33 cellular contexts compared by ENCODE assay signal in genomic region chr5:84032404-84032803, GRCh38.
A peak's percentile ranks its signal among the peaks of the same experiment; 100 is the strongest.
DNase-seq lines count a peak whose midpoint lies in the region; ATAC-seq and TF ChIP-seq lines count a peak whose summit lies in the region.
"Had no signal": no experiment of that assay in that cellular context is flagged by ENCODE, and none has a peak within 500 bp of the region (broad histone marks: within the 10 kb centered on the region; RNA-seq: fewer than 3 reads in every experiment).

No MANE protein-coding gene starts in this region.

- no peak overlapping the region for H2BK120ac ChIP-seq in mesenchymal stem cell (ENCODE audit: low read depth, low read length)

- intact Hi-C loops in PC-9 (cut with micrococcal nuclease; ENCODE audit: unreplicated experiment) (no loop called here), adrenal gland (cut with DNase I) (no loop called here), heart left ventricle (cut with DNase I) (no loop called here)

- TF ChIP-seq CTCF in PC-9 (conservative IDR thresholded peaks at IDR 0.05) (no peak), adrenal gland (IDR thresholded peaks at IDR 0.05) (no peak), heart left ventricle (IDR thresholded peaks at IDR 0.05) (no peak), suprapubic skin (IDR thresholded peaks at IDR 0.05) (no peak)

- H2BK15ac ChIP-seq in mesenchymal stem cell (ENCODE audit: low read depth, poor library complexity, severe bottlenecking), result no peak overlapping the region

- H3K9me3 ChIP-seq in PC-9 (ENCODE audit: insufficient read depth, low read depth), result peaks cover 3% of the 10 kb centered on the region; the same call in 1 of the 2 replicates
- H3K9me3 ChIP-seq in mesenchymal stem cell (ENCODE audit: control insufficient read depth, low read length), result no peaks in the 10 kb centered on the region
- no peaks in the 10 kb centered on the region for H3K9me3 ChIP-seq in adrenal gland (replicated peaks in 1 of 3)
- no peaks in the 10 kb centered on the region for H3K9me3 ChIP-seq in heart left ventricle
- no peaks in the 10 kb centered on the region for H3K9me3 ChIP-seq in suprapubic skin
- H3K9me3 ChIP-seq: gastrocnemius medialis, MG63, psoas muscle, sigmoid colon had no signal

- peaks cover 10% of the 10 kb centered on the region for H3K79me1 ChIP-seq in mesenchymal stem cell (replicated peaks; ENCODE audit: low read length, poor library complexity, severe bottlenecking)

- no peak overlapping the region for H3K27ac ChIP-seq in PC-9
- no peak overlapping the region for H3K27ac ChIP-seq in mesenchymal stem cell (ENCODE audit: low read length, poor library complexity, severe bottlenecking)
- no peak overlapping the region for H3K27ac ChIP-seq in adrenal gland
- H3K27ac ChIP-seq in heart left ventricle, result no peak overlapping the region
- H3K27ac ChIP-seq in suprapubic skin, result no peak overlapping the region
- H3K27ac ChIP-seq: C4-2B, gastrocnemius medialis, hepatocyte, psoas muscle, sigmoid colon had no signal

- TF ChIP-seq EP300 in suprapubic skin (IDR thresholded peaks at IDR 0.05), result no peak

- H3K36me3 ChIP-seq in PC-9 (ENCODE audit: low read depth) (no peaks in the 10 kb centered on the region), mesenchymal stem cell (ENCODE audit: control insufficient read depth in 1 of 2, insufficient read depth in 2 of 2, low read depth in 1 of 2, low read length in 2 of 2) (peaks cover 0 to 8% of the 10 kb centered on the region in 2 experiments), adrenal gland (replicated peaks in 1 of 2) (no peaks in the 10 kb centered on the region), heart left ventricle (no peaks in the 10 kb centered on the region), suprapubic skin (no peaks in the 10 kb centered on the region)
- H3K36me3 ChIP-seq: gastrocnemius medialis, MG63, sigmoid colon had no signal

- DNase-seq in EH (ENCODE audit: low read depth) (peak; percentile 75), PC-9 (no peak), dermis blood vessel endothelial cell (peak; percentile 5), mesenchymal stem cell (peak; percentile 6), adrenal gland (no peak), heart left ventricle (no peak), NCI-H226 (no peak), suprapubic skin (ENCODE audit: low spot score in 2 of 2) (no peak)
- DNase-seq: activated CD4-positive, alpha-beta memory T cell treated with anti-CD3 and anti-CD28 coated beads for 36 hours; activated CD4-positive, CD25-positive, alpha-beta regulatory T cell treated with anti-CD3 and anti-CD28 coated beads, Interleukin-2, amount 50 U/mL, for 72 hours; activated naive CD4-positive, alpha-beta T cell; COR-L47; DMS53; effector CD8-positive, alpha-beta T cell; gastrocnemius medialis; GDM1; KBM-7; left cardiac atrium; MG63; natural killer cell; NCI-H1105; NCI-H1930; NCI-H526; nucleus accumbens; psoas muscle; SHP77; sigmoid colon; stimulated activated CD4-positive, alpha-beta T cell treated with anti-CD3 and anti-CD28 coated beads, Interleukin-4, amount 100 ng/mL, for 24 hours had no signal

- no peak overlapping the region for H3K9ac ChIP-seq in mesenchymal stem cell (ENCODE audit: low read length)

- H3K18ac ChIP-seq in mesenchymal stem cell (ENCODE audit: low read depth in 1 of 2, low read length in 2 of 2), result no peak overlapping the region

- H2BK5ac ChIP-seq in mesenchymal stem cell (ENCODE audit: low read depth, low read length, poor library complexity, severe bottlenecking), result no peak overlapping the region

- H4K20me1 ChIP-seq in PC-9 (ENCODE audit: insufficient read depth), result no peaks in the 10 kb centered on the region

- no peak overlapping the region for H2AK5ac ChIP-seq in mesenchymal stem cell (ENCODE audit: low read length, severe bottlenecking)

- CTCF ChIA-PET in PC-9 (lab: Charles Lee), result no interaction called here

- H3K4me2 ChIP-seq in PC-9 (no peak overlapping the region), mesenchymal stem cell (ENCODE audit: low read length, poor library complexity, severe bottlenecking) (no peak overlapping the region)
- H3K4me2 ChIP-seq: GM23338, hepatocyte had no signal

- TF ChIP-seq POLR2A in adrenal gland (IDR thresholded peaks at IDR 0.05) (no peak), heart left ventricle (IDR thresholded peaks at IDR 0.05) (no peak), suprapubic skin (IDR thresholded peaks at IDR 0.05) (no peak)

- no peak for ATAC-seq in heart left ventricle
- ATAC-seq: gastrocnemius medialis, GM23338, left cardiac atrium, natural killer cell, Panc1, psoas muscle had no signal

- H3K4ac ChIP-seq in mesenchymal stem cell (ENCODE audit: low read depth in 1 of 2, low read length in 2 of 2), result no peak overlapping the region

- POLR2A ChIA-PET in PC-9 (lab: Charles Lee; ENCODE audit: unreplicated experiment), result no interaction called here

- H3K9me2 ChIP-seq in PC-9 (ENCODE audit: insufficient read depth), result no peaks in the 10 kb centered on the region

- H3K4me3 ChIP-seq in PC-9 (no peak overlapping the region), mesenchymal stem cell (ENCODE audit: insufficient read depth in 1 of 2, low read depth in 1 of 2, low read length in 2 of 2) (no peak overlapping the region), adrenal gland (no peak overlapping the region), heart left ventricle (no peak overlapping the region), suprapubic skin (no peak overlapping the region)
- H3K4me3 ChIP-seq: gastrocnemius medialis, GM23338, hepatocyte, lung, MG63, psoas muscle, sigmoid colon had no signal

- no peaks in the 10 kb centered on the region for H3K27me3 ChIP-seq in PC-9 (ENCODE audit: insufficient read depth, low read depth)
- no peaks in the 10 kb centered on the region for H3K27me3 ChIP-seq in mesenchymal stem cell (ENCODE audit: control insufficient read depth in 1 of 2, insufficient read depth in 1 of 2, low read length in 2 of 2)
- no peaks in the 10 kb centered on the region for H3K27me3 ChIP-seq in adrenal gland
- no peaks in the 10 kb centered on the region for H3K27me3 ChIP-seq in heart left ventricle
- no peaks in the 10 kb centered on the region for H3K27me3 ChIP-seq in suprapubic skin
- H3K27me3 ChIP-seq: gastrocnemius medialis, hepatocyte, MG63, sigmoid colon had no signal

- H2BK12ac ChIP-seq in mesenchymal stem cell (ENCODE audit: low read length in 2 of 2), result no peak overlapping the region

- H2AFZ ChIP-seq in PC-9, result 0 out of 2 replicates have a peak overlapping the region, but pooled peaks have one; percentile 3
- no peak overlapping the region for H2AFZ ChIP-seq in mesenchymal stem cell (ENCODE audit: low read depth, low read length)
- H2AFZ ChIP-seq: GM23338, hepatocyte had no signal

- no peak overlapping the region for H3K14ac ChIP-seq in mesenchymal stem cell (ENCODE audit: low read length in 2 of 2)

- no peak overlapping the region for H4K8ac ChIP-seq in mesenchymal stem cell (ENCODE audit: low read length)

- no peaks in the 10 kb centered on the region for H3F3A ChIP-seq in PC-9 (ENCODE audit: insufficient read depth, low read depth)

- H4K91ac ChIP-seq in mesenchymal stem cell (ENCODE audit: low read length), result no peak overlapping the region

- H3K79me2 ChIP-seq in PC-9 (ENCODE audit: low read depth), result no peaks in the 10 kb centered on the region
- H3K79me2 ChIP-seq: hepatocyte had no signal

- H3K23ac ChIP-seq in mesenchymal stem cell (ENCODE audit: low read length in 2 of 2), result no peak overlapping the region

- BruUV-seq in PC-9 (replicated peaks; lab: Mats Ljungman, UMichigan), result no TSS peak

- H3K4me1 ChIP-seq in PC-9 (replicated peaks; ENCODE audit: insufficient read depth), result no peaks in the 10 kb centered on the region
- H3K4me1 ChIP-seq in mesenchymal stem cell (ENCODE audit: control insufficient read depth, insufficient read depth, low read depth, low read length), result no peaks in the 10 kb centered on the region
- no peaks in the 10 kb centered on the region for H3K4me1 ChIP-seq in adrenal gland (replicated peaks in 1 of 2)
- no peaks in the 10 kb centered on the region for H3K4me1 ChIP-seq in heart left ventricle
- no peaks in the 10 kb centered on the region for H3K4me1 ChIP-seq in suprapubic skin
- H3K4me1 ChIP-seq: gastrocnemius medialis, psoas muscle, sigmoid colon had no signal

Comparison
In these comparisons a context has a peak if more than half of its experiments do, and no peak if none do; other contexts are left out.
1. DNase-seq: peak in EH (single experiment), dermis blood vessel endothelial cell (single experiment) and mesenchymal stem cell (single experiment); none in PC-9 (0 of 2), adrenal gland (0 of 7), heart left ventricle (0 of 5), NCI-H226 (single experiment) and suprapubic skin (0 of 2).